ENCODE assay signal across 10 cellular contexts in genomic region chr7:121430558-121430957, GRCh38.
"Had no signal": no experiment of that assay in that cellular context is flagged by ENCODE, and none has a peak within 500 bp of the region (broad histone marks: within the 10 kb centered on the region; RNA-seq: fewer than 3 reads in every experiment).

No MANE protein-coding gene starts in this region.

- H3K4me1 ChIP-seq: HAP-1 had no signal

- H3K36me3 ChIP-seq: HAP-1 had no signal

- H3K4me3 Mint-ChIP-seq: H9, HFFc6 had no signal

- H3K27ac ChIP-seq: GM23248 had no signal

- H3K27ac Mint-ChIP-seq: H9, HFFc6 had no signal

- FAIRE-seq: H1, H54 had no signal

- H3K9me3 Mint-ChIP-seq: H9, HFFc6 had no signal

- H2AFZ ChIP-seq: GM23248 had no signal

- H3K4me3 ChIP-seq: GM23248, HAP-1 had no signal

- H3K9me3 ChIP-seq: HAP-1 had no signal

- H3K4me1 Mint-ChIP-seq: H9 had no signal

- H3K9ac ChIP-seq: GM23248 had no signal

- DNase-seq: GM23248, GOT3, H7, H9, HCEC 1CT, HFFc6 had no signal

- ATAC-seq: HCT116 had no signal
